In genomic region chr3:142963266-142964149, GRCh38 we compare ENCODE assay signal across 8 cellular contexts. TPM values are rescaled to one million over a fixed set of nuclear protein-coding genes. Genes with fewer than 3 reads are reported as not detected.
DNase-seq lines count a peak whose midpoint lies in the region; ATAC-seq and TF ChIP-seq lines count a peak whose summit lies in the region.

PAQR9 (minus strand) TSS chr3:142963674; CDS start chr3:142963336, 338 bp downstream.

- no peak within 1 kb of the TSS for H2AFZ ChIP-seq in OCI-LY7 (ENCODE audit: low read length)

- CTCF ChIA-PET in CD8-positive, alpha-beta memory T cell (lab: Charles Lee): interaction anchor here (0.9 kb wide), 1 partner anchor 11 kb away, joined by 3 read pairs; no protein-coding TSS in a partner anchor
- CTCF ChIA-PET in OCI-LY7 (lab: Charles Lee; ENCODE audit: unreplicated experiment): no interaction called here

- no peaks in the 10 kb centered on the region for H3K36me3 Mint-ChIP-seq in CD8-positive, alpha-beta memory T cell

- peaks cover 39 to 76% of the 10 kb centered on the region in 2 donors for H3K27me3 Mint-ChIP-seq in CD8-positive, alpha-beta memory T cell

- no peaks in the 10 kb centered on the region for H3K9me3 ChIP-seq in CD8-positive, alpha-beta memory T cell (ENCODE audit: low read length)
- H3K9me3 ChIP-seq in OCI-LY7 (ENCODE audit: low read length): no peaks in the 10 kb centered on the region
- peaks cover 0 to 8% of the 10 kb centered on the region in 2 donors for H3K9me3 ChIP-seq in lung (ENCODE audit: control insufficient read depth in 2 of 2, insufficient read depth in 1 of 2, low read length in 1 of 2)

- H3K4me2 ChIP-seq in OCI-LY7 (ENCODE audit: low read length): peak within 1 kb of the TSS; percentile 16; the same call in 1 of the 2 replicates

- H3K4me1 ChIP-seq in CD8-positive, alpha-beta memory T cell (ENCODE audit: insufficient read depth, low read length): no peaks in the 10 kb centered on the region
- H3K4me1 ChIP-seq in OCI-LY7 (ENCODE audit: insufficient read depth, low read length, poor library complexity, severe bottlenecking) (no peaks in the 10 kb centered on the region), lung (ENCODE audit: control insufficient read depth in 2 of 2, insufficient read depth in 2 of 2, low read length in 2 of 2) (peaks cover 0 to 9% of the 10 kb centered on the region in 2 donors), urinary bladder (ENCODE audit: insufficient read depth) (no peaks in the 10 kb centered on the region)

- ATAC-seq in GM19452 (IDR thresholded peaks at IDR 0.05; ENCODE audit: unreplicated experiment): peak; percentile 64
- peak; percentile 23 for ATAC-seq in lung (ENCODE audit: insufficient read depth, low FRiP score)

- H4K20me1 ChIP-seq in OCI-LY7 (ENCODE audit: insufficient read depth, low read length): no peaks in the 10 kb centered on the region

- peaks cover 15% of the 10 kb centered on the region for H3K27me3 ChIP-seq in CD8-positive, alpha-beta memory T cell (ENCODE audit: insufficient read depth, low read length, poor library complexity, severe bottlenecking)
- H3K27me3 ChIP-seq in lung (ENCODE audit: control insufficient read depth, insufficient read depth): peaks cover 4% of the 10 kb centered on the region

- no peaks in the 10 kb centered on the region for H3K9me2 ChIP-seq in OCI-LY7 (ENCODE audit: insufficient read depth, low read length)

- POLR2A ChIA-PET in CD8-positive, alpha-beta memory T cell (lab: Charles Lee): no interaction called here
- POLR2A ChIA-PET in OCI-LY7 (lab: Charles Lee): interaction anchor here (0.6 kb wide), 1 partner anchor 49 kb away, joined by 3 read pairs; no protein-coding TSS in a partner anchor

- H3K36me3 ChIP-seq in CD8-positive, alpha-beta memory T cell (ENCODE audit: insufficient read depth, low read length): no peaks in the 10 kb centered on the region
- no peaks in the 10 kb centered on the region for H3K36me3 ChIP-seq in OCI-LY7 (ENCODE audit: insufficient read depth, low read length)
- H3K36me3 ChIP-seq in lung (ENCODE audit: control insufficient read depth in 2 of 2, insufficient read depth in 2 of 2, low read length in 2 of 2): no peaks in the 10 kb centered on the region
- no peaks in the 10 kb centered on the region for H3K36me3 ChIP-seq in urinary bladder (ENCODE audit: insufficient read depth)

- H3K4me3 Mint-ChIP-seq in CD8-positive, alpha-beta memory T cell: peak within 1 kb of the TSS; percentile 74 to 88 (median 80)

- H3K9me3 Mint-ChIP-seq in CD8-positive, alpha-beta memory T cell: no peaks in the 10 kb centered on the region

- no peak within 1 kb of the TSS for H3K27ac ChIP-seq in CD8-positive, alpha-beta memory T cell (ENCODE audit: low read depth, low read length)
- no peak within 1 kb of the TSS for H3K27ac ChIP-seq in OCI-LY7 (ENCODE audit: low read depth, low read length, poor library complexity, severe bottlenecking)
- H3K27ac ChIP-seq in lung (ENCODE audit: low read depth in 1 of 2, low read length in 1 of 2): peak within 1 kb of the TSS in 1 of 2 donors; percentile 87
- H3K27ac ChIP-seq in urinary bladder (ENCODE audit: low read depth): no peak within 1 kb of the TSS

- peaks cover 12 to 20% (median 17%) of the 10 kb centered on the region in 3 donors for H3K4me1 Mint-ChIP-seq in CD8-positive, alpha-beta memory T cell

- intact Hi-C loops in OCI-LY7 (cut with micrococcal nuclease; ENCODE audit: unreplicated experiment): no loop called here

- DNase-seq in CD8-positive, alpha-beta memory T cell: peak in 1 of 5 donors; percentile 2
- DNase-seq in OCI-LY7 (ENCODE audit: low spot score) (no peak), dermis blood vessel endothelial cell (peak; percentile 28), lung (ENCODE audit: low spot score) (no peak), T1000 (lab: John Stamatoyannopoulos, UW) (no peak)
- no peak for DNase-seq in activated CD4-positive, CD25-positive, alpha-beta regulatory T cell (lab: John Stamatoyannopoulos, UW)

- H3K27ac Mint-ChIP-seq in CD8-positive, alpha-beta memory T cell: no peak within 1 kb of the TSS

- no peaks in the 10 kb centered on the region for H3K79me2 ChIP-seq in OCI-LY7 (ENCODE audit: insufficient read depth, low read depth, low read length)

- no peak for TF ChIP-seq CTCF in OCI-LY7 (conservative IDR thresholded peaks at IDR 0.05; ENCODE audit: low read length)
- TF ChIP-seq CTCF in lung (IDR thresholded peaks at IDR 0.05; ENCODE audit: control extremely low read depth, extremely low read depth): no peak

- H3K4me3 ChIP-seq in CD8-positive, alpha-beta memory T cell (ENCODE audit: low read length): no peak within 1 kb of the TSS
- H3K4me3 ChIP-seq in OCI-LY7 (ENCODE audit: low read depth, low read length, poor library complexity, severe bottlenecking) (no peak within 1 kb of the TSS), lung (peak within 1 kb of the TSS; percentile 48), urinary bladder (ENCODE audit: low read depth, low read length) (peak within 1 kb of the TSS; percentile 74)

- WGBS in lung, 2 donors: 1% methylated on average over 68 to 126 of the region's 126 CpGs
- under 1% methylated on average over 126 of the region's 126 CpGs for WGBS in urinary bladder

- no TSS peak for BruUV-seq in OCI-LY7 (replicated peaks; lab: Mats Ljungman, UMichigan)

RNA-seq across cellular contexts. Expression of gene PAQR9, which starts in this region (rescaled TPM):
- total RNA-seq in CD8-positive, alpha-beta memory T cell: not detected
- polyA plus RNA-seq in CD8-positive, alpha-beta memory T cell: not detected
- total RNA-seq in OCI-LY7 (2014; rRNA removed; shearing (Covaris generic)): not detected in 2 replicates
- total RNA-seq in OCI-LY7 (2022) (not detected in 2 replicates), dermis blood vessel endothelial cell (not detected in 2 replicates), lung (not detected), urinary bladder (not detected)
- polyA plus RNA-seq in lung (not detected), urinary bladder (0.03 TPM)

Comparison
In these comparisons a context has a peak if more than half of its experiments do, and no peak if none do; other contexts are left out.
1. Peak in DNase-seq in dermis blood vessel endothelial cell; RNA of the gene not detected or under 1 TPM.
2. Peak in ATAC-seq and H3K4me3 ChIP-seq in lung; RNA of the gene not detected or under 1 TPM.